In genomic region chr2:190994148-190994547, GRCh38 we compare ENCODE assay signal across 28 cellular contexts. TPM values are rescaled to one million over a fixed set of nuclear protein-coding genes. Genes with fewer than 3 reads are reported as not detected.
A peak's percentile ranks its signal among the peaks of the same experiment; 100 is the strongest.
DNase-seq lines count a peak whose midpoint lies in the region; ATAC-seq, FAIRE-seq and TF ChIP-seq lines count a peak whose summit lies in the region.
"Had no signal": no experiment of that assay in that cellular context is flagged by ENCODE, and none has a peak within 500 bp of the region (broad histone marks: within the 10 kb centered on the region; RNA-seq: fewer than 3 reads in every experiment).

No MANE protein-coding gene starts in this region.

- H2AFZ ChIP-seq in GM12878 (ENCODE audit: control insufficient read depth, low read depth, low read length): no peak overlapping the region

- in situ Hi-C loops in GM12878 (cut with MboI): no loop called here

- DNase-seq in activated naive CD4-positive, alpha-beta T cell treated with anti-CD3 and anti-CD28 coated beads, Interleukin-2, amount 10 ng/mL, durations not matched to agents 7 days and 5 days: no peak
- no peak for DNase-seq in activated naive CD4-positive, alpha-beta T cell treated with Interleukin-2 at 50 U/mL for 16 hours
- DNase-seq in GM12878 (ENCODE audit: low read depth, low spot score) (no peak), UCSD-AML1 (lab: John Stamatoyannopoulos, UW; ENCODE audit: unreplicated experiment) (no peak), activated gamma-delta T cell treated with Interleukin-2 at 50 U/mL for 16 hours (no peak)
- DNase-seq in activated CD4-positive, CD25-positive, alpha-beta regulatory T cell treated with anti-CD3 and anti-CD28 coated beads, Interleukin-2, amount 50 U/mL, for 72 hours: no peak
- DNase-seq: aorta; C1 segment of cervical spinal cord; caudate nucleus; erythroblast; foreskin fibroblast; immature natural killer cell; MM.1S; NCI-H1436; NCI-H510A; NK-92 treated with Interleukin-12 subunit alpha and Interleukin-12 subunit beta, amount 100 ng/mL, for 24 hours; pancreas; substantia nigra; WERI-Rb-1 had no signal

- peaks cover 2% of the 10 kb centered on the region; the same call in 1 of the 2 replicates for H3K4me1 ChIP-seq in GM12878 (ENCODE audit: control insufficient read depth, insufficient read depth, low read length)
- H3K4me1 ChIP-seq: HAP-1, pancreas had no signal

- H4K20me1 ChIP-seq in GM12878 (ENCODE audit: control insufficient read depth, insufficient read depth): peaks cover 14% of the 10 kb centered on the region

- TF ChIP-seq POLR2A in GM12878 (IDR thresholded peaks at IDR 0.05; ENCODE audit: low read depth, low read length): peak; percentile 66

- no peak for FAIRE-seq in GM12878 (lab: Jason Lieb, UNC)
- FAIRE-seq: pancreas, urothelium cell line had no signal

- RAD21 ChIA-PET in GM12878 (lab: Charles Lee; ENCODE audit: unreplicated experiment): interaction anchor here (0.8 kb wide), 1 partner anchor 16 kb away, joined by 3 read pairs; no protein-coding TSS in a partner anchor

- intact Hi-C loops in GM12878 (cut with micrococcal nuclease; ENCODE audit: unreplicated experiment): no loop called here

- peaks cover 42 to 72% of the 10 kb centered on the region in 2 experiments for H3K36me3 ChIP-seq in GM12878 (ENCODE audit: control insufficient read depth in 2 of 2, insufficient read depth in 2 of 2, low read length in 1 of 2)

- ATAC-seq in GM12878: no peak
- ATAC-seq in stimulated activated memory B cell treated with anti-CD40 and anti-IgM and Interleukin-4, amounts not matched to agents 10 μg/mL and 1 μg/mL and 100 μg/mL, for 72 hours: no peak
- ATAC-seq: left lobe of liver, Panc1, pancreas, sciatic nerve had no signal

- BruUV-seq in GM12878 (replicated peaks; lab: Mats Ljungman, UMichigan): no TSS peak

- H3K9me3 Mint-ChIP-seq in activated naive CD4-positive, alpha-beta T cell treated with anti-CD3 and anti-CD28 coated beads, Interleukin-2, amount 10 ng/mL, durations not matched to agents 7 days and 5 days: no peaks in the 10 kb centered on the region
- H3K9me3 Mint-ChIP-seq in IgD-negative memory B cell: no peaks in the 10 kb centered on the region
- peaks cover 8% of the 10 kb centered on the region for H3K9me3 Mint-ChIP-seq in stimulated activated memory B cell treated with anti-CD40 and anti-IgM and Interleukin-4, amounts not matched to agents 10 μg/mL and 1 μg/mL and 100 μg/mL, for 72 hours
- H3K9me3 Mint-ChIP-seq: immature natural killer cell, mesothelial cell of epicardium, nephron had no signal

- peak overlapping the region; percentile 43 for H3K27ac Mint-ChIP-seq in activated naive CD4-positive, alpha-beta T cell treated with anti-CD3 and anti-CD28 coated beads, Interleukin-2, amount 10 ng/mL, durations not matched to agents 7 days and 5 days
- peak overlapping the region in 2 of 3 donors; percentile 39 to 51 for H3K27ac Mint-ChIP-seq in IgD-negative memory B cell
- peak overlapping the region; percentile 66 for H3K27ac Mint-ChIP-seq in stimulated activated memory B cell treated with anti-CD40 and anti-IgM and Interleukin-4, amounts not matched to agents 10 μg/mL and 1 μg/mL and 100 μg/mL, for 72 hours
- H3K27ac Mint-ChIP-seq: mesothelial cell of epicardium, nephron had no signal

- peaks cover 72% of the 10 kb centered on the region for H3K4me1 Mint-ChIP-seq in activated naive CD4-positive, alpha-beta T cell treated with anti-CD3 and anti-CD28 coated beads, Interleukin-2, amount 10 ng/mL, durations not matched to agents 7 days and 5 days
- H3K4me1 Mint-ChIP-seq in IgD-negative memory B cell: peaks cover 0 to 4% (median 0%) of the 10 kb centered on the region in 3 donors
- H3K4me1 Mint-ChIP-seq in stimulated activated memory B cell treated with anti-CD40 and anti-IgM and Interleukin-4, amounts not matched to agents 10 μg/mL and 1 μg/mL and 100 μg/mL, for 72 hours: peaks cover 8% of the 10 kb centered on the region
- H3K4me1 Mint-ChIP-seq: mesothelial cell of epicardium had no signal

- no peak overlapping the region for H3K4me3 ChIP-seq in GM12878
- H3K4me3 ChIP-seq: HAP-1, pancreas had no signal

- no peak overlapping the region for H3K4me3 Mint-ChIP-seq in activated naive CD4-positive, alpha-beta T cell treated with anti-CD3 and anti-CD28 coated beads, Interleukin-2, amount 10 ng/mL, durations not matched to agents 7 days and 5 days
- no peak overlapping the region for H3K4me3 Mint-ChIP-seq in IgD-negative memory B cell
- H3K4me3 Mint-ChIP-seq in stimulated activated memory B cell treated with anti-CD40 and anti-IgM and Interleukin-4, amounts not matched to agents 10 μg/mL and 1 μg/mL and 100 μg/mL, for 72 hours: no peak overlapping the region
- H3K4me3 Mint-ChIP-seq: immature natural killer cell, mesothelial cell of epicardium, nephron had no signal

- H3K79me2 ChIP-seq in GM12878 (ENCODE audit: control insufficient read depth, insufficient read depth, low read length): peaks cover 8% of the 10 kb centered on the region; the same call in 1 of the 2 replicates

- no peak overlapping the region for H3K9ac ChIP-seq in GM12878 (ENCODE audit: control insufficient read depth, insufficient read depth, low read length)

- TF ChIP-seq RAD21 in GM12878 (IDR thresholded peaks at IDR 0.05; ENCODE audit: insufficient read depth, low read depth, low read length): no peak

- 85% methylated on average over 7 of the region's 7 CpGs for WGBS in GM12878 (ENCODE audit: insufficient coverage, insufficient replicate concordance, low lambda C conversion rate, missing lambda C conversion rate)

- no peaks in the 10 kb centered on the region for H3K27me3 ChIP-seq in GM12878 (replicated peaks in 1 of 2; ENCODE audit: control insufficient read depth in 2 of 2, insufficient read depth in 2 of 2, low read length in 1 of 2)
- H3K27me3 ChIP-seq: pancreas had no signal

- peaks cover 3% of the 10 kb centered on the region; the same call in 2 of the 3 replicates for H3K9me3 ChIP-seq in GM12878 (replicated peaks; ENCODE audit: control insufficient read depth, insufficient read depth, low read length)
- H3K9me3 ChIP-seq: HAP-1, pancreas had no signal

- peaks cover 84% of the 10 kb centered on the region for H3K36me3 Mint-ChIP-seq in activated naive CD4-positive, alpha-beta T cell treated with anti-CD3 and anti-CD28 coated beads, Interleukin-2, amount 10 ng/mL, durations not matched to agents 7 days and 5 days
- peaks cover 22% of the 10 kb centered on the region for H3K36me3 Mint-ChIP-seq in IgD-negative memory B cell
- H3K36me3 Mint-ChIP-seq in stimulated activated memory B cell treated with anti-CD40 and anti-IgM and Interleukin-4, amounts not matched to agents 10 μg/mL and 1 μg/mL and 100 μg/mL, for 72 hours: peaks cover 74% of the 10 kb centered on the region

- POLR2A ChIA-PET in GM12878 (lab: Charles Lee): interaction anchor here (1.5 kb wide), 1 partner anchor 8 kb away, joined by 4 read pairs; no protein-coding TSS in a partner anchor

- no peak overlapping the region for H3K4me2 ChIP-seq in GM12878 (ENCODE audit: control insufficient read depth, insufficient read depth)

- H3K27me3 Mint-ChIP-seq in activated naive CD4-positive, alpha-beta T cell treated with anti-CD3 and anti-CD28 coated beads, Interleukin-2, amount 10 ng/mL, durations not matched to agents 7 days and 5 days: no peaks in the 10 kb centered on the region
- no peaks in the 10 kb centered on the region for H3K27me3 Mint-ChIP-seq in IgD-negative memory B cell
- H3K27me3 Mint-ChIP-seq in stimulated activated memory B cell treated with anti-CD40 and anti-IgM and Interleukin-4, amounts not matched to agents 10 μg/mL and 1 μg/mL and 100 μg/mL, for 72 hours: no peaks in the 10 kb centered on the region

- H3K27ac ChIP-seq in GM12878 (ENCODE audit: control insufficient read depth, insufficient read depth): no peak overlapping the region
- H3K27ac ChIP-seq: pancreas, WERI-Rb-1 had no signal

- CTCF ChIA-PET in activated naive CD4-positive, alpha-beta T cell treated with anti-CD3 and anti-CD28 coated beads, Interleukin-2, amount 10 ng/mL, durations not matched to agents 7 days and 5 days (lab: Charles Lee): no interaction called here
- CTCF ChIA-PET in GM12878 (lab: Yijun Ruan, JAX): interaction anchor here (1.3 kb wide), 1 partner anchor 11 kb away, joined by 5 read pairs; no protein-coding TSS in a partner anchor

- no peak for TF ChIP-seq EP300 in GM12878 (IDR thresholded peaks at IDR 0.05; ENCODE audit: borderline replicate concordance in 1 of 2, control insufficient read depth in 1 of 2, low read depth in 2 of 2, low read length in 2 of 2)

- SMC1A ChIA-PET in GM12878 (lab: Charles Lee; ENCODE audit: uncharacterized antibody, unreplicated experiment): no interaction called here

- no peak for TF ChIP-seq CTCF in GM12878 (IDR thresholded peaks at IDR 0.05 in 2 of 3, conservative IDR thresholded peaks at IDR 0.05 in 1 of 3; ENCODE audit: control insufficient read depth in 2 of 3, extremely low read depth in 1 of 3, insufficient read depth in 1 of 3, low read depth in 3 of 3, low read length in 3 of 3)

TF ChIP-seq in GM12878, 131 proteins besides CTCF, POLR2A, EP300 and RAD21:
- peak; percentile 45; the same call in 1 of the 2 replicates for TF ChIP-seq POLR2AphosphoS5 (IDR thresholded peaks at IDR 0.05; ENCODE audit: low read length)
- TF ChIP-seq RB1 (IDR thresholded peaks at IDR 0.05; ENCODE audit: borderline replicate concordance): no peak
TF ChIP-seq in GM12878: peak in this region for 1.

RNA-seq across cellular contexts. Expression of gene STAT1, which starts 19.8 kb away (rescaled TPM):
- polyA plus RNA-seq in IgD-negative memory B cell: 73.8 TPM
- 234 and 236 TPM in 2 replicates for total RNA-seq in GM12878 (2013; cell fraction: nucleolus; rRNA removed)
- 266 and 304 TPM in 2 replicates for total RNA-seq in GM12878 (2014; rRNA removed)
- total RNA-seq in GM12878 (2014; rRNA removed; fragmentation: Illumina TruSeq; extraction: Trizol): 249 and 277 TPM in 2 replicates
- total RNA-seq in GM12878 (2021): 309 and 336 TPM in 2 replicates
- 185 TPM for polyA plus RNA-seq in GM12878 (2011; ENCODE audit: low read depth)
- 398 and 422 TPM in 2 replicates for polyA plus RNA-seq in GM12878 (2011; rRNA removed)
- polyA plus RNA-seq in GM12878 (2011; cell fraction: cytosol; rRNA removed): 272 and 306 TPM in 2 replicates
- 395 and 414 TPM in 2 replicates for polyA plus RNA-seq in GM12878 (2011; cell fraction: nucleus; rRNA removed)
- polyA plus RNA-seq in GM12878 (2012): 237 and 268 TPM in 2 replicates
- 337 and 410 TPM in 2 replicates for polyA plus RNA-seq in GM12878 (2014; fragmentation: Illumina TruSeq; extraction: Trizol)
- polyA plus RNA-seq in GM12878 (2014; fragmentation: Nextera tagmentation; extraction: Ambion mirVana): 100 to 1,000 TPM in 1 of 2 experiments, 10 to 100 TPM in 1; 81.8 to 102 TPM
- polyA plus RNA-seq in GM12878 (2014; rRNA removed): 243 and 305 TPM in 2 replicates
- 100 to 1,000 TPM; 318 to 326 TPM for polyA plus RNA-seq in GM12878 (2016; fragmentation: Nextera tagmentation; extraction: Ambion mirVana)
- polyA minus RNA-seq in GM12878 (2011; rRNA and poly(A)+ RNA removed): 452 and 493 TPM in 2 replicates
- 179 and 200 TPM in 2 replicates for polyA minus RNA-seq in GM12878 (2011; cell fraction: cytosol; rRNA and poly(A)+ RNA removed)
- polyA minus RNA-seq in GM12878 (2011; cell fraction: nucleus; rRNA and poly(A)+ RNA removed): 391 and 520 TPM in 2 replicates
